Comparison of ENCODE assay signal across 24 cellular contexts in the genomic region with DNA sequence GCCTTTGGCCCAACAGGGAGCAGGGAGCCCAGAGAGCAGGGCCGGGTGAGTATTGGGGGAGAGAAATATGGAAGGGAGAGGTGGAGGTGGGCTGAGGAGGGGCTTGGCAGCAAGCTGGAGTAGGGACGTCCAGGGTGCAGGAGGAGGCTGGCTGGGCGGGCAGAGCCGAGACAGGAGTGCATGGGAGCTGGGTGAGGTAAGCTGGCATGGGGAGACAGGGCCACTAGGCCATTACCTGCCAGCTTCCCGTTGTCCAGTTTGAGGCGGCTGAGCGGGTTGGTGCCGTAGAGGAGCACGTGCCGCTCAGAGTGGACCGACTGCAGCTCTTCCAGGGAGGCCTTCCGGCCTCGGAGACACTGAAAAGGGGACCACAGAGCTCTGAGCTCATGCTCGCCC.
"Had no signal": no experiment of that assay in that cellular context is flagged by ENCODE, and none has a peak within 500 bp of the region (broad histone marks: within the 10 kb centered on the region; RNA-seq: fewer than 3 reads in every experiment).

No MANE protein-coding gene starts in this region.

- H3K27me3 Mint-ChIP-seq: activated B cell treated with CpG ODN at 0.5 μM for 24 hours; central memory CD8-positive, alpha-beta T cell; dendritic cell treated with granulocyte-macrophage colony-stimulating factor and Interleukin-4, amounts not matched to agents 40 ng/mL and 50 ng/mL, for 4 days; natural killer cell treated with Interleukin-12 subunit alpha and Interleukin-12 subunit beta and Interleukin-15 and Interleukin-18, amount 100 ng/mL, for 72 hours; stimulated activated memory B cell treated with anti-CD40 and anti-IgM and Interleukin-4, amounts not matched to agents 10 μg/mL and 1 μg/mL and 100 μg/mL, for 72 hours; T-cell had no signal

- H3K27ac Mint-ChIP-seq: activated B cell treated with CpG ODN at 0.5 μM for 24 hours; dendritic cell treated with granulocyte-macrophage colony-stimulating factor and Interleukin-4, amounts not matched to agents 40 ng/mL and 50 ng/mL, for 4 days; endodermal cell; natural killer cell treated with Interleukin-12 subunit alpha and Interleukin-12 subunit beta and Interleukin-15 and Interleukin-18, amount 100 ng/mL, for 72 hours; stimulated activated memory B cell treated with anti-CD40 and anti-IgM and Interleukin-4, amounts not matched to agents 10 μg/mL and 1 μg/mL and 100 μg/mL, for 72 hours; T-helper 2 cell treated with Interferon-gamma antibody and Interleukin-4, amounts not matched to agents 5 μg/mL and 100 μg/mL, for 36 hours had no signal

- H3K9me3 Mint-ChIP-seq: activated B cell treated with CpG ODN at 0.5 μM for 24 hours; central memory CD8-positive, alpha-beta T cell; dendritic cell treated with granulocyte-macrophage colony-stimulating factor and Interleukin-4, amounts not matched to agents 40 ng/mL and 50 ng/mL, for 4 days; endodermal cell; natural killer cell treated with Interleukin-12 subunit alpha and Interleukin-12 subunit beta and Interleukin-15 and Interleukin-18, amount 100 ng/mL, for 72 hours; stimulated activated memory B cell treated with anti-CD40 and anti-IgM and Interleukin-4, amounts not matched to agents 10 μg/mL and 1 μg/mL and 100 μg/mL, for 72 hours; T-cell; T-helper 2 cell treated with Interferon-gamma antibody and Interleukin-4, amounts not matched to agents 5 μg/mL and 100 μg/mL, for 36 hours had no signal

- DNase-seq: activated B cell treated with CpG ODN at 0.5 μM for 24 hours; activated CD4-positive, alpha-beta T cell treated with anti-CD3 and anti-CD28 coated beads, Interleukin-2, amount 50 U/mL, for 48 hours; activated CD8-positive, alpha-beta memory T cell treated with anti-CD3 and anti-CD28 coated beads for 24 hours; activated naive CD4-positive, alpha-beta T cell; endodermal cell; foreskin fibroblast; SJCRH30; stimulated activated CD4-positive, alpha-beta T cell treated with anti-CD3 and anti-CD28 coated beads, Interleukin-4, amount 100 ng/mL, for 24 hours; T-cell; trophoblast cell had no signal

- H3K4me1 Mint-ChIP-seq: activated B cell treated with CpG ODN at 0.5 μM for 24 hours; central memory CD8-positive, alpha-beta T cell; endodermal cell; stimulated activated memory B cell treated with anti-CD40 and anti-IgM and Interleukin-4, amounts not matched to agents 10 μg/mL and 1 μg/mL and 100 μg/mL, for 72 hours; T-cell had no signal

- FAIRE-seq: urothelium cell line had no signal

- H3K4me1 ChIP-seq: breast epithelium, SJCRH30 had no signal

- H3K9me3 ChIP-seq: breast epithelium, heart left ventricle, mucosa of descending colon, SJCRH30 had no signal

- H3K27me3 ChIP-seq: breast epithelium, heart left ventricle, SJCRH30 had no signal

- H3K4me3 ChIP-seq: breast epithelium, heart left ventricle, mucosa of descending colon, SJCRH30, skin epidermis had no signal

- H3K4me3 Mint-ChIP-seq: activated B cell treated with CpG ODN at 0.5 μM for 24 hours; central memory CD8-positive, alpha-beta T cell; dendritic cell treated with granulocyte-macrophage colony-stimulating factor and Interleukin-4, amounts not matched to agents 40 ng/mL and 50 ng/mL, for 4 days; endodermal cell; natural killer cell treated with Interleukin-12 subunit alpha and Interleukin-12 subunit beta and Interleukin-15 and Interleukin-18, amount 100 ng/mL, for 72 hours; stimulated activated memory B cell treated with anti-CD40 and anti-IgM and Interleukin-4, amounts not matched to agents 10 μg/mL and 1 μg/mL and 100 μg/mL, for 72 hours; T-cell; T-helper 2 cell treated with Interferon-gamma antibody and Interleukin-4, amounts not matched to agents 5 μg/mL and 100 μg/mL, for 36 hours had no signal

- ATAC-seq: esophagus mucosa; heart left ventricle; left lobe of liver; mucosa of descending colon; natural killer cell treated with Interleukin-12 subunit alpha and Interleukin-12 subunit beta and Interleukin-15 and Interleukin-18, amount 100 ng/mL, for 72 hours; sciatic nerve; SK-N-SH treated with all-trans-retinoic acid at 6 μM for 48 hours; stimulated activated memory B cell treated with anti-CD40 and anti-IgM and Interleukin-4, amounts not matched to agents 10 μg/mL and 1 μg/mL and 100 μg/mL, for 72 hours; T-cell had no signal

- H3K27ac ChIP-seq: SJCRH30 had no signal
